In the genomic region with DNA sequence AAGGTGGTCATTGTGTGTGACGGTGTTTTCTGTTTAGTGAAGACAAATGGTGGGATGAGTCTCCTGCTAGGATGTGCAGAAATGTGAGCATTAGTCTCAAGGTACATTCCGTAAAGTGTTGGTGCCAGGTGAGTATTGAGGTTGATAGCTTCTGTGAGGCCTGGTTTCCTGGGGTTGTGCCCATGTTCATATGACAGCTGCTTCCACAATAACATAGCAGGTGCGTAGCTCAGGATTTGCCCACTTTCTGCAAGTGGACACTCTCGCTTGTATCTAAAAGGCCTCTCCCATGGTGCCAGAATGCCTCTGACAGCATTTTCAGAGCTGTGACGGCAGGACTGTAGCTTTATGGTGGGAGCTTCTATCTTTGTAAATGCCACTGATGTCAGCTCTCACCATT, we compare ENCODE assay signal across 15 cellular contexts.
DNase-seq lines count a peak whose midpoint lies in the region; ATAC-seq and TF ChIP-seq lines count a peak whose summit lies in the region.
"Had no signal": no experiment of that assay in that cellular context is flagged by ENCODE, and none has a peak within 500 bp of the region (broad histone marks: within the 10 kb centered on the region; RNA-seq: fewer than 3 reads in every experiment).

No MANE protein-coding gene starts in this region.

- peak overlapping the region; percentile 92 for H3K23ac ChIP-seq in trophoblast cell (ENCODE audit: low read length)

- H2BK5ac ChIP-seq in trophoblast cell (ENCODE audit: low read depth, low read length, poor library complexity) = no peak overlapping the region

- H3K4ac ChIP-seq in trophoblast cell (ENCODE audit: low read depth, low read length) = no peak overlapping the region

- H3K9me3 ChIP-seq in HUES64 (ENCODE audit: insufficient read depth, low read depth, low read length) = no peaks in the 10 kb centered on the region
- H3K9me3 ChIP-seq in trophoblast cell (ENCODE audit: insufficient read depth, low read depth, low read length) = no peaks in the 10 kb centered on the region
- H3K9me3 ChIP-seq: BLaER1 treated with 17β-estradiol and CSF1 and Interleukin-3, amounts not matched to agents 10 nM and 100 nM had no signal

- H3K9me2 ChIP-seq in GM23338 (ENCODE audit: insufficient read depth) = no peaks in the 10 kb centered on the region

- H3K79me1 ChIP-seq in trophoblast cell (ENCODE audit: low read length) = no peaks in the 10 kb centered on the region

- H3K18ac ChIP-seq in trophoblast cell (ENCODE audit: low read length) = no peak overlapping the region

- H4K91ac ChIP-seq in trophoblast cell (ENCODE audit: low read depth, low read length) = no peak overlapping the region

- H3K27ac Mint-ChIP-seq in GM23338 = peak overlapping the region; percentile 89
- H3K27ac Mint-ChIP-seq in progenitor cell of endocrine pancreas = no peak overlapping the region
- H3K27ac Mint-ChIP-seq: CD4-positive, CD25-positive, alpha-beta regulatory T cell had no signal

- no peaks in the 10 kb centered on the region for H3K27me3 ChIP-seq in GM23338 (ENCODE audit: insufficient read depth)
- no peaks in the 10 kb centered on the region for H3K27me3 ChIP-seq in HUES64 (ENCODE audit: insufficient read depth, low read length)
- H3K27me3 ChIP-seq in trophoblast cell (ENCODE audit: insufficient read depth, low read length) = no peaks in the 10 kb centered on the region
- H3K27me3 ChIP-seq: BLaER1 treated with 17β-estradiol and CSF1 and Interleukin-3, amounts not matched to agents 10 nM and 100 nM had no signal

- H3K9me3 Mint-ChIP-seq in GM23338 (no peaks in the 10 kb centered on the region), progenitor cell of endocrine pancreas (ENCODE audit: low read depth) (no peaks in the 10 kb centered on the region)

- H2AK5ac ChIP-seq in trophoblast cell (ENCODE audit: low read length) = no peak overlapping the region

- no peak overlapping the region for H4K12ac ChIP-seq in trophoblast cell (ENCODE audit: low read depth, low read length)

- no peaks in the 10 kb centered on the region for H3K36me3 ChIP-seq in GM23338 (ENCODE audit: insufficient read depth)
- no peaks in the 10 kb centered on the region for H3K36me3 ChIP-seq in HUES64 (ENCODE audit: insufficient read depth, low read length)
- no peaks in the 10 kb centered on the region for H3K36me3 ChIP-seq in trophoblast cell (ENCODE audit: control insufficient read depth in 1 of 2, insufficient read depth in 2 of 2, low read length in 2 of 2)
- H3K36me3 ChIP-seq: BLaER1 treated with 17β-estradiol and CSF1 and Interleukin-3, amounts not matched to agents 10 nM and 100 nM had no signal

- H3K36me3 Mint-ChIP-seq in GM23338 (ENCODE audit: low read depth) (no peaks in the 10 kb centered on the region), progenitor cell of endocrine pancreas (ENCODE audit: insufficient read depth) (peaks cover 1% of the 10 kb centered on the region)
- H3K36me3 Mint-ChIP-seq: CD4-positive, CD25-positive, alpha-beta regulatory T cell had no signal

- no peaks in the 10 kb centered on the region for H3K79me2 ChIP-seq in GM23338 (replicated peaks; ENCODE audit: insufficient read depth)
- no peaks in the 10 kb centered on the region for H3K79me2 ChIP-seq in trophoblast cell (ENCODE audit: control insufficient read depth, insufficient read depth, low read length, poor library complexity)

- H2BK120ac ChIP-seq in trophoblast cell (ENCODE audit: insufficient read depth, low read length, poor library complexity) = no peak overlapping the region

- TF ChIP-seq CTCF in GM23338 (conservative IDR thresholded peaks at IDR 0.05; ENCODE audit: low read depth in 2 of 2) = no peak
- no peak for TF ChIP-seq CTCF in progenitor cell of endocrine pancreas (IDR thresholded peaks at IDR 0.05; ENCODE audit: unreplicated experiment)

- no peak overlapping the region for H2BK12ac ChIP-seq in trophoblast cell (ENCODE audit: low read length)

- no peaks in the 10 kb centered on the region for H4K20me1 ChIP-seq in GM23338 (replicated peaks; ENCODE audit: insufficient read depth)
- H4K20me1 ChIP-seq: BLaER1 treated with 17β-estradiol and CSF1 and Interleukin-3, amounts not matched to agents 10 nM and 100 nM had no signal

- H3K4me3 Mint-ChIP-seq in GM23338 = no peak overlapping the region
- no peak overlapping the region for H3K4me3 Mint-ChIP-seq in progenitor cell of endocrine pancreas (ENCODE audit: low read depth)
- H3K4me3 Mint-ChIP-seq: CD4-positive, CD25-positive, alpha-beta regulatory T cell had no signal

- 90% methylated on average over 5 of the region's 5 CpGs for WGBS in HUES64
- WGBS in trophoblast cell (ENCODE audit: extremely low coverage, insufficient coverage, insufficient read length) = no CpG with 5 or more reads among the region's 5 CpGs

- H3K4me3 ChIP-seq in GM23338 (no peak overlapping the region), HUES64 (ENCODE audit: low read length) (no peak overlapping the region), trophoblast cell (ENCODE audit: low read depth, low read length) (no peak overlapping the region)
- H3K4me3 ChIP-seq: BLaER1 treated with 17β-estradiol and CSF1 and Interleukin-3, amounts not matched to agents 10 nM and 100 nM had no signal

- no peak overlapping the region for H4K8ac ChIP-seq in trophoblast cell (ENCODE audit: low read depth, low read length)

- H3F3A ChIP-seq in GM23338 (replicated peaks; ENCODE audit: low read depth) = no peaks in the 10 kb centered on the region

- no peak overlapping the region for H3K14ac ChIP-seq in trophoblast cell (ENCODE audit: low read length)

- peak overlapping the region; percentile 21; the same call in 1 of the 2 replicates for H3K9ac ChIP-seq in HUES64 (ENCODE audit: low read depth, low read length)
- H3K9ac ChIP-seq in trophoblast cell (ENCODE audit: low read length) = no peak overlapping the region
- H3K9ac ChIP-seq: BLaER1 treated with 17β-estradiol and CSF1 and Interleukin-3, amounts not matched to agents 10 nM and 100 nM; KMS-11 had no signal

- peaks cover 34% of the 10 kb centered on the region for H3K4me1 ChIP-seq in GM23338 (ENCODE audit: insufficient read depth)
- peaks cover 58% of the 10 kb centered on the region for H3K4me1 ChIP-seq in HUES64 (ENCODE audit: insufficient read depth, low read length)
- H3K4me1 ChIP-seq in trophoblast cell (ENCODE audit: control insufficient read depth in 1 of 2, insufficient read depth in 2 of 2, low read length in 2 of 2) = no peaks in the 10 kb centered on the region
- H3K4me1 ChIP-seq: BLaER1 treated with 17β-estradiol and CSF1 and Interleukin-3, amounts not matched to agents 10 nM and 100 nM had no signal

- no peak overlapping the region for H3K4me2 ChIP-seq in GM23338
- no peak overlapping the region for H3K4me2 ChIP-seq in trophoblast cell (ENCODE audit: low read length)
- H3K4me2 ChIP-seq: BLaER1 treated with 17β-estradiol and CSF1 and Interleukin-3, amounts not matched to agents 10 nM and 100 nM; KMS-11 had no signal

- no peak for ATAC-seq in GM23338
- ATAC-seq in GM21381 (IDR thresholded peaks at IDR 0.05; ENCODE audit: unreplicated experiment) = no peak
- ATAC-seq: HCT116 had no signal

- H2AFZ ChIP-seq in GM23338 (no peak overlapping the region), trophoblast cell (ENCODE audit: insufficient read depth, low read length, poor library complexity) (no peak overlapping the region)

- H3K27me3 Mint-ChIP-seq in GM23338 (ENCODE audit: insufficient read depth, low read depth, poor library complexity) (no peaks in the 10 kb centered on the region), progenitor cell of endocrine pancreas (no peaks in the 10 kb centered on the region)
- H3K27me3 Mint-ChIP-seq: CD4-positive, CD25-positive, alpha-beta regulatory T cell had no signal

- H3K27ac ChIP-seq in GM23338 (ENCODE audit: low read depth) = peak overlapping the region; percentile 91; the same call in 1 of the 2 replicates
- peak overlapping the region; percentile 93 for H3K27ac ChIP-seq in HUES64 (ENCODE audit: low read depth, low read length)
- no peak overlapping the region for H3K27ac ChIP-seq in trophoblast cell (ENCODE audit: low read depth, low read length)
- H3K27ac ChIP-seq: BLaER1 treated with 17β-estradiol and CSF1 and Interleukin-3, amounts not matched to agents 10 nM and 100 nM; HL-60; KMS-11 had no signal

- H3K4me1 Mint-ChIP-seq in GM23338 (peaks cover 68% of the 10 kb centered on the region), progenitor cell of endocrine pancreas (ENCODE audit: low read depth) (peaks cover 2% of the 10 kb centered on the region)

- DNase-seq in GM23338 (ENCODE audit: low spot score) (no peak), cerebellum (ENCODE audit: low spot score) (peak; percentile 45), trophoblast cell (no peak), DMS 273 treated with DMSO at 0.1 percent for 48 hours (lab: John Stamatoyannopoulos, UW) (no peak), progenitor cell of endocrine pancreas (ENCODE audit: low spot score, unreplicated experiment) (no peak)
- DNase-seq: ACHN; Calu3; CD4-positive, CD25-positive, alpha-beta regulatory T cell; DMS79 had no signal

TF ChIP-seq in GM23338, 12 proteins besides CTCF, POLR2A, EP300 and RAD21 (continues in another document):
- no peak for TF ChIP-seq JUNB (IDR thresholded peaks at IDR 0.05; ENCODE audit: unreplicated experiment)
- TF ChIP-seq, protein P1, sequence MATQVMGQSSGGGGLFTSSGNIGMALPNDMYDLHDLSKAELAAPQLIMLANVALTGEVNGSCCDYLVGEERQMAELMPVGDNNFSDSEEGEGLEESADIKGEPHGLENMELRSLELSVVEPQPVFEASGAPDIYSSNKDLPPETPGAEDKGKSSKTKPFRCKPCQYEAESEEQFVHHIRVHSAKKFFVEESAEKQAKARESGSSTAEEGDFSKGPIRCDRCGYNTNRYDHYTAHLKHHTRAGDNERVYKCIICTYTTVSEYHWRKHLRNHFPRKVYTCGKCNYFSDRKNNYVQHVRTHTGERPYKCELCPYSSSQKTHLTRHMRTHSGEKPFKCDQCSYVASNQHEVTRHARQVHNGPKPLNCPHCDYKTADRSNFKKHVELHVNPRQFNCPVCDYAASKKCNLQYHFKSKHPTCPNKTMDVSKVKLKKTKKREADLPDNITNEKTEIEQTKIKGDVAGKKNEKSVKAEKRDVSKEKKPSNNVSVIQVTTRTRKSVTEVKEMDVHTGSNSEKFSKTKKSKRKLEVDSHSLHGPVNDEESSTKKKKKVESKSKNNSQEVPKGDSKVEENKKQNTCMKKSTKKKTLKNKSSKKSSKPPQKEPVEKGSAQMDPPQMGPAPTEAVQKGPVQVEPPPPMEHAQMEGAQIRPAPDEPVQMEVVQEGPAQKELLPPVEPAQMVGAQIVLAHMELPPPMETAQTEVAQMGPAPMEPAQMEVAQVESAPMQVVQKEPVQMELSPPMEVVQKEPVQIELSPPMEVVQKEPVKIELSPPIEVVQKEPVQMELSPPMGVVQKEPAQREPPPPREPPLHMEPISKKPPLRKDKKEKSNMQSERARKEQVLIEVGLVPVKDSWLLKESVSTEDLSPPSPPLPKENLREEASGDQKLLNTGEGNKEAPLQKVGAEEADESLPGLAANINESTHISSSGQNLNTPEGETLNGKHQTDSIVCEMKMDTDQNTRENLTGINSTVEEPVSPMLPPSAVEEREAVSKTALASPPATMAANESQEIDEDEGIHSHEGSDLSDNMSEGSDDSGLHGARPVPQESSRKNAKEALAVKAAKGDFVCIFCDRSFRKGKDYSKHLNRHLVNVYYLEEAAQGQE (IDR thresholded peaks at IDR 0.05; ENCODE audit: unreplicated experiment) = no peak
